In the genomic region with DNA sequence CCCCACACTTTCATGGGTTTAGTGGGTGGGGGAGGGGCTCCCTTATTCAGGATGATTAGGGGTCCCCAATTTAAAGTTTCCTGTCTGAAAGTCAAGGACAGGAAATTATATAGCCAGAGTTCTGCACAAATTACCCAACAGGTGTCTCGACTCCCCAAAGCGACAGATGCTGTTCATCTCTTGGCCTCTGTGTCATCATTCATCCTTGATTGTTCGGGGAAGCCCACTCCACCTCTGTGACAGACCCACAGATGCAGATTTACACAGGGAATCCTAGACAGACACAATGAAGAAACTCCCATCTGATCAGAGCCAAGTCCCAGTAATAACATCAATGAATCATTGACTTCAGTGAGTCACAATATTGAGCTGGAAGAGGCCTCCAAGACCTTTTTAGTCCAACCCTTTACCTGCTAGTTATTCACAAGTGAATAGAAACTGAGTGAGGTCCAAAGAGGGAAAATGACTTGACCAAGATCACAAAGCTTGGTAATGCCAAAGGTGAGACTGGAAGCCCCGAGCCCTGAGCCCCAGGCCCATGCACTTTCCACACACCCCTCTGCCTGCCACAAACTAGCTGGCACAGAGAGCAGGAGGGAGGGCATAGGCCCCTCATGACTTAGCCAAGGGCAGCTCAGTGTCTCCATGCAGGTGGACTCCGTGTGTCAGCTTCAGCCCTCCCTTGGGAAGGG, we compare ENCODE assay signal across 9 cellular contexts. TPM values are rescaled to one million over a fixed set of nuclear protein-coding genes. Genes with fewer than 3 reads are reported as not detected.
DNase-seq lines count a peak whose midpoint lies in the region; ATAC-seq, FAIRE-seq and TF ChIP-seq lines count a peak whose summit lies in the region.
"Had no signal": no experiment of that assay in that cellular context is flagged by ENCODE, and none has a peak within 500 bp of the region (broad histone marks: within the 10 kb centered on the region; RNA-seq: fewer than 3 reads in every experiment).

No MANE protein-coding gene starts in this region.

- 0 out of 2 replicates have a peak, but pooled peaks cover 5% of the 10 kb centered on the region for H3F3A ChIP-seq in MM.1S (ENCODE audit: insufficient read depth, low read length)

- H3K4me3 Mint-ChIP-seq in CD4-positive, alpha-beta T cell = no peak overlapping the region
- H3K4me3 Mint-ChIP-seq in nephron = peak overlapping the region in 1 of 3 experiments; percentile 18

- no peak overlapping the region for H3K9ac ChIP-seq in MM.1S (ENCODE audit: low read length)

- peak overlapping the region; percentile 3 for H3K27ac ChIP-seq in CD4-positive, alpha-beta T cell (ENCODE audit: low read depth, low read length)
- no peak overlapping the region; the same call in 1 of the 2 replicates for H3K27ac ChIP-seq in MM.1S (ENCODE audit: low read length)

- CTCF ChIA-PET in CD4-positive, alpha-beta T cell (lab: Charles Lee) = interaction anchor here (1.0 to 7.1 kb wide), 6 partner anchors 11 to 321 kb away, joined by 3 to 67 read pairs (median 4); a partner anchor contains a TSS

- intact Hi-C loops in CD4-positive, alpha-beta T cell (cut with DNase I, micrococcal nuclease) = loop anchor here (2.0 to 10.0 kb wide), 3 partner anchors 62 to 262 kb away; a partner anchor contains a TSS

- H3K4me2 ChIP-seq in MM.1S (ENCODE audit: low read depth, low read length) = no peak overlapping the region

- H3K9me3 Mint-ChIP-seq in CD4-positive, alpha-beta T cell = no peaks in the 10 kb centered on the region
- H3K9me3 Mint-ChIP-seq in nephron = no peaks in the 10 kb centered on the region

- no peak overlapping the region for H3K4me3 ChIP-seq in bronchial epithelial cell (ENCODE audit: low read depth, low read length)
- H3K4me3 ChIP-seq in MM.1S (ENCODE audit: low read length) = no peak overlapping the region

- H3K27me3 Mint-ChIP-seq in CD4-positive, alpha-beta T cell = no peaks in the 10 kb centered on the region
- H3K27me3 Mint-ChIP-seq in nephron (ENCODE audit: low read depth) = peaks cover 4% of the 10 kb centered on the region

- H3K9me2 ChIP-seq in MM.1S (replicated peaks; ENCODE audit: insufficient read depth, low read length) = no peaks in the 10 kb centered on the region

- peaks cover 62% of the 10 kb centered on the region for H3K4me1 Mint-ChIP-seq in CD4-positive, alpha-beta T cell (ENCODE audit: low read depth)
- H3K4me1 Mint-ChIP-seq in nephron = peaks cover 66% of the 10 kb centered on the region

- no peak overlapping the region for H2AFZ ChIP-seq in MM.1S (ENCODE audit: low read length)

- FAIRE-seq in bronchial epithelial cell (lab: Jason Lieb, UNC) = no peak

- H3K9me3 ChIP-seq in CD4-positive, alpha-beta T cell (ENCODE audit: control insufficient read depth, low read length) = no peaks in the 10 kb centered on the region
- H3K9me3 ChIP-seq in MM.1S (replicated peaks; ENCODE audit: insufficient read depth, low read length) = no peaks in the 10 kb centered on the region

- peak overlapping the region; percentile 88 for H3K27ac Mint-ChIP-seq in CD4-positive, alpha-beta T cell
- H3K27ac Mint-ChIP-seq in nephron = peak overlapping the region; percentile 84 to 93 (median 88)

- H3K4me1 ChIP-seq in MM.1S (ENCODE audit: low read length) = peaks cover 43% of the 10 kb centered on the region

- no peaks in the 10 kb centered on the region for H3K27me3 ChIP-seq in CD4-positive, alpha-beta T cell (ENCODE audit: control insufficient read depth, insufficient read depth, low read length)
- no peaks in the 10 kb centered on the region for H3K27me3 ChIP-seq in bronchial epithelial cell (ENCODE audit: control insufficient read depth, insufficient read depth, low read length)
- no peaks in the 10 kb centered on the region for H3K27me3 ChIP-seq in MM.1S (replicated peaks; ENCODE audit: insufficient read depth, low read length)

- no peak for ATAC-seq in CD4-positive, alpha-beta T cell (ENCODE audit: poor library complexity)
- no peak for ATAC-seq in HG02852 (IDR thresholded peaks at IDR 0.05; ENCODE audit: unreplicated experiment)

- no peak for DNase-seq in CD4-positive, alpha-beta T cell
- DNase-seq in LHCN-M2 (ENCODE audit: low read depth) (peak; percentile 72), bronchial epithelial cell (ENCODE audit: low read depth) (peak; percentile 94), MM.1S (no peak), NCI-H345 (lab: John Stamatoyannopoulos, UW) (no peak), DMS53 (lab: John Stamatoyannopoulos, UW) (no peak)
- DNase-seq: NCI-H748 treated with DMSO at 0.1 percent for 48 hours had no signal

- no peaks in the 10 kb centered on the region for H4K20me1 ChIP-seq in MM.1S (ENCODE audit: insufficient read depth, low read length)

- no peaks in the 10 kb centered on the region for H3K79me2 ChIP-seq in MM.1S (ENCODE audit: low read length)

- H3K36me3 ChIP-seq in bronchial epithelial cell (ENCODE audit: control insufficient read depth, insufficient read depth, low read length) (no peaks in the 10 kb centered on the region), MM.1S (replicated peaks; ENCODE audit: insufficient read depth, low read length) (no peaks in the 10 kb centered on the region)

- POLR2A ChIA-PET in CD4-positive, alpha-beta T cell (lab: Charles Lee) = interaction anchor here (0.6 to 5.7 kb wide), 7 partner anchors 7 to 227 kb away, joined by 3 to 53 read pairs (median 7); a partner anchor contains a TSS

- H3K36me3 Mint-ChIP-seq in CD4-positive, alpha-beta T cell (ENCODE audit: low read depth) = no peaks in the 10 kb centered on the region
- H3K36me3 Mint-ChIP-seq in nephron (ENCODE audit: low read depth) = no peaks in the 10 kb centered on the region

- no peak for TF ChIP-seq CTCF in CD4-positive, alpha-beta T cell (IDR thresholded peaks at IDR 0.05)
- no peak for TF ChIP-seq CTCF in bronchial epithelial cell (IDR thresholded peaks at IDR 0.05; ENCODE audit: insufficient read depth, low read length, severe bottlenecking)
- no peak for TF ChIP-seq CTCF in nephron (IDR thresholded peaks at IDR 0.05; ENCODE audit: unreplicated experiment in 3 of 3)
- TF ChIP-seq CTCF in MM.1S (IDR thresholded peaks at IDR 0.05; ENCODE audit: low read length) = no peak

RNA-seq across cellular contexts. Expression of a gene that starts 7.9 kb away (rescaled TPM):
- total RNA-seq in CD4-positive, alpha-beta T cell = 100 to 1,000 TPM; 120 to 126 TPM
- total RNA-seq in LHCN-M2 (2014; rRNA removed) = 215 and 238 TPM in 2 replicates
- polyA plus RNA-seq in LHCN-M2 (2012) = 412 TPM
- total RNA-seq in bronchial epithelial cell = 95.8 and 176 TPM in 2 replicates

Comparison
In these comparisons a context has a peak if more than half of its experiments do, and no peak if none do; other contexts are left out.
1. DNase-seq: peak in LHCN-M2 (single experiment) and bronchial epithelial cell (single experiment); none in CD4-positive, alpha-beta T cell (0 of 10), MM.1S (single experiment), NCI-H345 (single experiment) and DMS53 (single experiment).